17 cellular contexts compared by ENCODE assay signal in genomic region chr12:106894774-106895173, GRCh38.
DNase-seq lines count a peak whose midpoint lies in the region; ATAC-seq, FAIRE-seq and TF ChIP-seq lines count a peak whose summit lies in the region.
"Had no signal": no experiment of that assay in that cellular context is flagged by ENCODE, and none has a peak within 500 bp of the region (broad histone marks: within the 10 kb centered on the region; RNA-seq: fewer than 3 reads in every experiment).

No MANE protein-coding gene starts in this region.

- ATAC-seq in HG02759 (IDR thresholded peaks at IDR 0.05; ENCODE audit: unreplicated experiment) (no peak), GM21390 (IDR thresholded peaks at IDR 0.05; ENCODE audit: unreplicated experiment) (no peak), GM18519 (IDR thresholded peaks at IDR 0.05; ENCODE audit: low FRiP score, unreplicated experiment) (no peak)

- TF ChIP-seq EP300 in esophagus muscularis mucosa (IDR thresholded peaks at IDR 0.05), result no peak

- TF ChIP-seq POLR2A in esophagus muscularis mucosa (IDR thresholded peaks at IDR 0.05; ENCODE audit: low read depth), result no peak

- no peaks in the 10 kb centered on the region for H3K4me1 ChIP-seq in esophagus muscularis mucosa
- H3K4me1 ChIP-seq: BLaER1 had no signal

- H3K36me3 ChIP-seq in esophagus muscularis mucosa, result no peaks in the 10 kb centered on the region
- H3K36me3 ChIP-seq: HAP-1 had no signal

- intact Hi-C loops in esophagus muscularis mucosa (cut with DNase I), result no loop called here

- H3K4me3 ChIP-seq in esophagus muscularis mucosa, result no peak overlapping the region
- no peak overlapping the region for H3K4me3 ChIP-seq in foreskin fibroblast (ENCODE audit: low read depth in 1 of 2, low read length in 2 of 2)
- H3K4me3 ChIP-seq: BLaER1, GM23248, HAP-1 had no signal

- no peaks in the 10 kb centered on the region for H3K27me3 ChIP-seq in esophagus muscularis mucosa
- H3K27me3 ChIP-seq: BLaER1 had no signal

- no peaks in the 10 kb centered on the region for H3K9me3 ChIP-seq in esophagus muscularis mucosa
- H3K9me3 ChIP-seq: BLaER1, HAP-1 had no signal

- TF ChIP-seq CTCF in esophagus muscularis mucosa (IDR thresholded peaks at IDR 0.05) (no peak), foreskin fibroblast (IDR thresholded peaks at IDR 0.05; ENCODE audit: low read depth, low read length) (no peak)

- FAIRE-seq in G401.6 (lab: Jason Lieb, UNC), result peak; percentile 39

- DNase-seq in NCI-H69 (lab: John Stamatoyannopoulos, UW) (peak; percentile 25), esophagus muscularis mucosa (ENCODE audit: extremely low spot score) (peak; percentile 29), foreskin fibroblast (no peak)
- DNase-seq: 8988T; Calu3; CD4-positive, alpha-beta memory T cell; DMS53; DND-41; EL; GDM1; GM23248 had no signal

- WGBS in esophagus muscularis mucosa, result 90% methylated on average over 1 of the region's 1 CpG

- no peak overlapping the region for H3K27ac ChIP-seq in esophagus muscularis mucosa (replicated peaks in 1 of 4)
- H3K27ac ChIP-seq: BLaER1, GM23248 had no signal

Comparison
In these comparisons a context has a peak if more than half of its experiments do, and no peak if none do; other contexts are left out.
1. DNase-seq: peak in NCI-H69 (single experiment) and esophagus muscularis mucosa (single experiment); none in foreskin fibroblast (0 of 2).